12 cellular contexts compared by ENCODE assay signal in genomic region chr11:10581481-10582019, GRCh38. TPM values are rescaled to one million over a fixed set of nuclear protein-coding genes. Genes with fewer than 3 reads are reported as not detected.
DNase-seq lines count a peak whose midpoint lies in the region; ATAC-seq and TF ChIP-seq lines count a peak whose summit lies in the region.
"Had no signal": no experiment of that assay in that cellular context is flagged by ENCODE, and none has a peak within 500 bp of the region (broad histone marks: within the 10 kb centered on the region; RNA-seq: fewer than 3 reads in every experiment).

No MANE protein-coding gene starts in this region.

- no peaks in the 10 kb centered on the region for H3K27me3 ChIP-seq in BLaER1 treated with 17β-estradiol and CSF1 and Interleukin-3, amounts not matched to agents 10 nM and 100 nM
- H3K27me3 ChIP-seq in neutrophil, result no peaks in the 10 kb centered on the region
- H3K27me3 ChIP-seq: breast epithelium had no signal

- DNase-seq in OCI-M1 (lab: John Stamatoyannopoulos, UW) (peak; percentile 35), DMS53 (lab: John Stamatoyannopoulos, UW) (no peak), HuH-7 (ENCODE audit: low spot score) (no peak)
- DNase-seq in activated CD8-positive, alpha-beta memory T cell treated with anti-CD3 and anti-CD28 coated beads for 24 hours, result no peak
- no peak for DNase-seq in stimulated activated CD4-positive, alpha-beta T cell treated with anti-CD3 and anti-CD28 coated beads, Interleukin-4, amount 100 ng/mL, for 1 hour
- DNase-seq: Karpas-422 had no signal

- peaks cover 49 to 82% (median 68%) of the 10 kb centered on the region in 10 experiments for H3K4me1 ChIP-seq in BLaER1 treated with 17β-estradiol and CSF1 and Interleukin-3, amounts not matched to agents 10 nM and 100 nM
- peaks cover 59 to 73% of the 10 kb centered on the region in 2 experiments for H3K4me1 ChIP-seq in neutrophil (ENCODE audit: control insufficient read depth in 1 of 2, insufficient read depth in 1 of 2, low read depth in 1 of 2, low read length in 1 of 2)
- H3K4me1 ChIP-seq: breast epithelium had no signal

- peaks cover 0 to 46% (median 15%) of the 10 kb centered on the region in 11 experiments; a peak in 12 of 22 replicates for H3K36me3 ChIP-seq in BLaER1 treated with 17β-estradiol and CSF1 and Interleukin-3, amounts not matched to agents 10 nM and 100 nM
- peaks cover 36% of the 10 kb centered on the region for H3K36me3 ChIP-seq in neutrophil
- H3K36me3 ChIP-seq: breast epithelium had no signal

- no peaks in the 10 kb centered on the region for H4K20me1 ChIP-seq in BLaER1 treated with 17β-estradiol and CSF1 and Interleukin-3, amounts not matched to agents 10 nM and 100 nM

- ATAC-seq in esophagus mucosa, result peak; percentile 70
- ATAC-seq: Panc1 had no signal

- H3K27ac ChIP-seq in BLaER1 treated with 17β-estradiol and CSF1 and Interleukin-3, amounts not matched to agents 10 nM and 100 nM, result peak overlapping the region; percentile 0 to 92 (median 82); a peak in 21 of 22 replicates
- peak overlapping the region; percentile 92 for H3K27ac ChIP-seq in neutrophil

- H3K4me3 ChIP-seq in BLaER1 treated with 17β-estradiol and CSF1 and Interleukin-3, amounts not matched to agents 10 nM and 100 nM, result peak overlapping the region in 2 of 10 experiments; percentile 20; a peak in 2 of 20 replicates
- peak overlapping the region; percentile 3 to 54 for H3K4me3 ChIP-seq in neutrophil (ENCODE audit: low read depth in 1 of 2, low read length in 1 of 2)
- H3K4me3 ChIP-seq: breast epithelium, smooth muscle cell had no signal

- peak overlapping the region; percentile 80 to 93 (median 91) for H3K4me2 ChIP-seq in BLaER1 treated with 17β-estradiol and CSF1 and Interleukin-3, amounts not matched to agents 10 nM and 100 nM
- H3K4me2 ChIP-seq: smooth muscle cell had no signal

- peaks cover 0 to 14% (median 0%) of the 10 kb centered on the region in 11 experiments; a peak in 2 of 22 replicates for H3K9me3 ChIP-seq in BLaER1 treated with 17β-estradiol and CSF1 and Interleukin-3, amounts not matched to agents 10 nM and 100 nM (replicated peaks in 1 of 11)
- H3K9me3 ChIP-seq in neutrophil, result no peaks in the 10 kb centered on the region
- H3K9me3 ChIP-seq: breast epithelium had no signal

- TF ChIP-seq CTCF in neutrophil (IDR thresholded peaks at IDR 0.05), result peak; percentile 57

- H3K9ac ChIP-seq in BLaER1 treated with 17β-estradiol and CSF1 and Interleukin-3, amounts not matched to agents 10 nM and 100 nM, result peak overlapping the region in 9 of 11 experiments; percentile 6 to 72 (median 64); a peak in 15 of 22 replicates

RNA-seq across cellular contexts. Expression of gene LYVE1, which starts 13.1 kb away (rescaled TPM):
- total RNA-seq in esophagus mucosa, result 2.7 TPM
- total RNA-seq: smooth muscle cell had no signal

RNA-seq across cellular contexts. Expression of gene RNF141, which starts 40.6 kb away (rescaled TPM):
- total RNA-seq in esophagus mucosa, result 69.5 TPM
